Comparison of ENCODE assay signal across 28 cellular contexts in genomic region chr6:8203337-8203736, GRCh38.
"Had no signal": no experiment of that assay in that cellular context is flagged by ENCODE, and none has a peak within 500 bp of the region (broad histone marks: within the 10 kb centered on the region; RNA-seq: fewer than 3 reads in every experiment).

No MANE protein-coding gene starts in this region.

- ATAC-seq: naive thymus-derived CD8-positive, alpha-beta T cell; natural killer cell treated with Interleukin-12 subunit alpha and Interleukin-12 subunit beta and Interleukin-15 and Interleukin-18, amount 100 ng/mL, for 72 hours; psoas muscle; right cardiac atrium; right lobe of liver; stimulated activated effector memory CD8-positive, alpha-beta T cell treated with anti-CD3 and anti-CD28 coated beads, Interleukin-12 subunit alpha, Interleukin-12 subunit beta, amount 100 ng/mL, for 72 hours; stimulated activated naive B cell treated with anti-CD40 and anti-IgM and Interleukin-4, amounts not matched to agents 10 μg/mL and 1 μg/mL and 100 μg/mL, for 72 hours; upper lobe of right lung had no signal

- H3K4me1 ChIP-seq: parathyroid adenoma, psoas muscle, right lobe of liver, sigmoid colon, stomach, thyroid gland, tibial nerve, upper lobe of right lung, uterus had no signal

- H3K27me3 ChIP-seq: neural progenitor cell, ovary, right lobe of liver, sigmoid colon, thyroid gland, tibial nerve, upper lobe of right lung, uterus had no signal

- H3K79me2 ChIP-seq: parathyroid adenoma had no signal

- H3K9me3 ChIP-seq: ovary, psoas muscle, right lobe of liver, sigmoid colon, stomach, thoracic aorta, thyroid gland, tibial nerve, upper lobe of right lung, uterus had no signal

- H3K9me3 Mint-ChIP-seq: naive thymus-derived CD8-positive, alpha-beta T cell; stimulated activated effector memory CD8-positive, alpha-beta T cell treated with anti-CD3 and anti-CD28 coated beads, Interleukin-12 subunit alpha, Interleukin-12 subunit beta, amount 100 ng/mL, for 72 hours; stimulated activated naive B cell treated with anti-CD40 and anti-IgM and Interleukin-4, amounts not matched to agents 10 μg/mL and 1 μg/mL and 100 μg/mL, for 72 hours; stimulated activated naive CD8-positive, alpha-beta T cell treated with anti-CD3 and anti-CD28 coated beads, Interleukin-15, Interleukin-2, amounts not matched to agents 100 ng/mL and 50 ng/mL, for 24 hours; type B pancreatic cell had no signal

- H2AFZ ChIP-seq: neural progenitor cell, parathyroid adenoma had no signal

- H3K36me3 Mint-ChIP-seq: naive thymus-derived CD8-positive, alpha-beta T cell; natural killer cell treated with Interleukin-12 subunit alpha and Interleukin-12 subunit beta and Interleukin-15 and Interleukin-18, amount 100 ng/mL, for 72 hours; stimulated activated effector memory CD8-positive, alpha-beta T cell treated with anti-CD3 and anti-CD28 coated beads, Interleukin-12 subunit alpha, Interleukin-12 subunit beta, amount 100 ng/mL, for 72 hours; stimulated activated naive B cell treated with anti-CD40 and anti-IgM and Interleukin-4, amounts not matched to agents 10 μg/mL and 1 μg/mL and 100 μg/mL, for 72 hours; type B pancreatic cell had no signal

- H3K4me2 ChIP-seq: neural progenitor cell had no signal

- H3K27me3 Mint-ChIP-seq: type B pancreatic cell had no signal

- H3K4me3 ChIP-seq: neural progenitor cell, ovary, psoas muscle, right lobe of liver, sigmoid colon, stomach, thoracic aorta, thyroid gland, tibial nerve, upper lobe of right lung, uterus had no signal

- DNase-seq: naive thymus-derived CD8-positive, alpha-beta T cell; occipital lobe; ovary; posterior cingulate gyrus; psoas muscle; right cardiac atrium; right lobe of liver; sigmoid colon; small intestine; stimulated activated CD4-positive, alpha-beta T cell treated with anti-CD3 and anti-CD28 coated beads, Interleukin-15, amount 100 ng/mL, for 24 hours; stimulated activated CD4-positive, alpha-beta T cell treated with anti-CD3 and anti-CD28 coated beads, Interleukin-2, amount 100 ng/mL, for 24 hours; stimulated activated CD4-positive, alpha-beta T cell treated with anti-CD3 and anti-CD28 coated beads, Interleukin-2, amount 100 ng/mL, for 48 hours; stimulated activated CD4-positive, alpha-beta T cell treated with anti-CD3 and anti-CD28 coated beads, Interleukin-4, amount 100 ng/mL, for 24 hours; stimulated activated naive B cell treated with anti-CD40 and anti-IgM and Interleukin-4, amounts not matched to agents 10 μg/mL and 1 μg/mL and 100 μg/mL, for 72 hours; stimulated activated naive CD4-positive, alpha-beta T cell treated with Interleukin-2 at 50 U/mL for 16 hours; stomach; thyroid gland; upper lobe of right lung; uterus had no signal

- H3K36me3 ChIP-seq: neural progenitor cell, ovary, right lobe of liver, sigmoid colon, stomach, thoracic aorta, thyroid gland, tibial nerve, upper lobe of right lung, uterus had no signal

- H3K27ac Mint-ChIP-seq: naive thymus-derived CD8-positive, alpha-beta T cell; natural killer cell treated with Interleukin-12 subunit alpha and Interleukin-12 subunit beta and Interleukin-15 and Interleukin-18, amount 100 ng/mL, for 72 hours; progenitor cell of endocrine pancreas; stimulated activated effector memory CD8-positive, alpha-beta T cell treated with anti-CD3 and anti-CD28 coated beads, Interleukin-12 subunit alpha, Interleukin-12 subunit beta, amount 100 ng/mL, for 72 hours; stimulated activated naive B cell treated with anti-CD40 and anti-IgM and Interleukin-4, amounts not matched to agents 10 μg/mL and 1 μg/mL and 100 μg/mL, for 72 hours; stimulated activated naive CD8-positive, alpha-beta T cell treated with anti-CD3 and anti-CD28 coated beads, Interleukin-15, Interleukin-2, amounts not matched to agents 100 ng/mL and 50 ng/mL, for 24 hours; type B pancreatic cell had no signal

- H3K4me3 Mint-ChIP-seq: naive thymus-derived CD8-positive, alpha-beta T cell; natural killer cell treated with Interleukin-12 subunit alpha and Interleukin-12 subunit beta and Interleukin-15 and Interleukin-18, amount 100 ng/mL, for 72 hours; neural progenitor cell; stimulated activated effector memory CD8-positive, alpha-beta T cell treated with anti-CD3 and anti-CD28 coated beads, Interleukin-12 subunit alpha, Interleukin-12 subunit beta, amount 100 ng/mL, for 72 hours; stimulated activated naive B cell treated with anti-CD40 and anti-IgM and Interleukin-4, amounts not matched to agents 10 μg/mL and 1 μg/mL and 100 μg/mL, for 72 hours; stimulated activated naive CD8-positive, alpha-beta T cell treated with anti-CD3 and anti-CD28 coated beads, Interleukin-15, Interleukin-2, amounts not matched to agents 100 ng/mL and 50 ng/mL, for 24 hours; type B pancreatic cell had no signal

- H3K4me1 Mint-ChIP-seq: naive thymus-derived CD8-positive, alpha-beta T cell; stimulated activated effector memory CD8-positive, alpha-beta T cell treated with anti-CD3 and anti-CD28 coated beads, Interleukin-12 subunit alpha, Interleukin-12 subunit beta, amount 100 ng/mL, for 72 hours; stimulated activated naive B cell treated with anti-CD40 and anti-IgM and Interleukin-4, amounts not matched to agents 10 μg/mL and 1 μg/mL and 100 μg/mL, for 72 hours had no signal

- H3K27ac ChIP-seq: neural progenitor cell, ovary, parathyroid adenoma, psoas muscle, right lobe of liver, sigmoid colon, stomach, thoracic aorta, thyroid gland, tibial nerve, upper lobe of right lung, uterus had no signal
